Comparison of ENCODE assay signal across 34 cellular contexts in genomic region chr13:110065780-110066179, GRCh38.
"Had no signal": no experiment of that assay in that cellular context is flagged by ENCODE, and none has a peak within 500 bp of the region (broad histone marks: within the 10 kb centered on the region; RNA-seq: fewer than 3 reads in every experiment).

No MANE protein-coding gene starts in this region.

- H3K9me3 ChIP-seq: MG63 had no signal

- H3K36me3 ChIP-seq: MG63 had no signal

- DNase-seq: Karpas-422, Kasumi-1, MG63, MM.1S, MV-4-11, NCI-H1048, NCI-H1092, NCI-H1092 treated with DMSO at 0.1 percent for 48 hours, NCI-H1105, NCI-H1105 treated with DMSO at 0.1 percent for 48 hours, NCI-H1417, NCI-H1417 treated with DMSO at 0.1 percent for 48 hours, NCI-H1436, NCI-H1436 treated with DMSO at 0.1 percent for 48 hours, NCI-H146, NCI-H1694, NCI-H1694 treated with DMSO at 0.1 percent for 48 hours, NCI-H187, NCI-H187 treated with DMSO at 0.1 percent for 48 hours, NCI-H1930, NCI-H2029, NCI-H2029 treated with DMSO at 0.1 percent for 48 hours, NCI-H2081, NCI-H2081 treated with DMSO at 0.1 percent for 48 hours, NCI-H2107, NCI-H2171, NCI-H2171 treated with DMSO at 0.1 percent for 48 hours, NCI-H2227 treated with DMSO at 0.1 percent for 48 hours, NCI-H226, NCI-H345, NCI-H446, NCI-H446 treated with DMSO at 0.1 percent for 48 hours, NCI-H510A, NCI-H510A treated with DMSO at 0.1 percent for 48 hours had no signal

- H3K4me3 ChIP-seq: MG63 had no signal

- H3K27me3 ChIP-seq: MG63 had no signal
